Comparison of ENCODE assay signal across 9 cellular contexts in genomic region chr1:226722901-226723639, GRCh38. TPM values are rescaled to one million over a fixed set of nuclear protein-coding genes. Genes with fewer than 3 reads are reported as not detected.
DNase-seq lines count a peak whose midpoint lies in the region; ATAC-seq and TF ChIP-seq lines count a peak whose summit lies in the region.
"Had no signal": no experiment of that assay in that cellular context is flagged by ENCODE, and none has a peak within 500 bp of the region (broad histone marks: within the 10 kb centered on the region; RNA-seq: fewer than 3 reads in every experiment).

No MANE protein-coding gene starts in this region.

- peak overlapping the region; percentile 36 for H3K27ac Mint-ChIP-seq in endodermal cell
- H3K27ac Mint-ChIP-seq in stimulated activated memory B cell treated with anti-CD40 and anti-IgM and Interleukin-4, amounts not matched to agents 10 μg/mL and 1 μg/mL and 100 μg/mL, for 72 hours = peak overlapping the region; percentile 22

- no peak overlapping the region for H3K4me3 Mint-ChIP-seq in endodermal cell
- H3K4me3 Mint-ChIP-seq in stimulated activated memory B cell treated with anti-CD40 and anti-IgM and Interleukin-4, amounts not matched to agents 10 μg/mL and 1 μg/mL and 100 μg/mL, for 72 hours = no peak overlapping the region

- H3K36me3 Mint-ChIP-seq in endodermal cell (ENCODE audit: low read depth) = peaks cover 38% of the 10 kb centered on the region
- peaks cover 52% of the 10 kb centered on the region for H3K36me3 Mint-ChIP-seq in stimulated activated memory B cell treated with anti-CD40 and anti-IgM and Interleukin-4, amounts not matched to agents 10 μg/mL and 1 μg/mL and 100 μg/mL, for 72 hours

- H3K4me1 Mint-ChIP-seq in endodermal cell = peaks cover 40% of the 10 kb centered on the region
- peaks cover 69% of the 10 kb centered on the region for H3K4me1 Mint-ChIP-seq in stimulated activated memory B cell treated with anti-CD40 and anti-IgM and Interleukin-4, amounts not matched to agents 10 μg/mL and 1 μg/mL and 100 μg/mL, for 72 hours

- no peak overlapping the region for H3K9ac ChIP-seq in endodermal cell (ENCODE audit: extremely low read depth, low read length, poor library complexity, severe bottlenecking)

- H3K4me3 ChIP-seq in endodermal cell (ENCODE audit: low read length) = peak overlapping the region; percentile 43

- 84 to 87% methylated on average over 7 to 14 of the region's 14 CpGs for WGBS in endodermal cell (ENCODE audit: insufficient coverage in 1 of 2, insufficient read length in 1 of 2), 2 experiments

- H3K36me3 ChIP-seq in endodermal cell (ENCODE audit: control insufficient read depth, insufficient read depth, low read length) = peaks cover 33% of the 10 kb centered on the region

- peaks cover 17% of the 10 kb centered on the region for H3K4me1 ChIP-seq in endodermal cell (ENCODE audit: control insufficient read depth, insufficient read depth, low read length)

- no peaks in the 10 kb centered on the region for H3K27me3 Mint-ChIP-seq in endodermal cell (ENCODE audit: insufficient read depth)
- no peaks in the 10 kb centered on the region for H3K27me3 Mint-ChIP-seq in stimulated activated memory B cell treated with anti-CD40 and anti-IgM and Interleukin-4, amounts not matched to agents 10 μg/mL and 1 μg/mL and 100 μg/mL, for 72 hours

- ATAC-seq in stimulated activated memory B cell treated with anti-CD40 and anti-IgM and Interleukin-4, amounts not matched to agents 10 μg/mL and 1 μg/mL and 100 μg/mL, for 72 hours = no peak
- ATAC-seq in GM21529 (IDR thresholded peaks at IDR 0.05; ENCODE audit: unreplicated experiment) = no peak

- no peaks in the 10 kb centered on the region for H3K9me3 ChIP-seq in endodermal cell (ENCODE audit: control insufficient read depth, low read length)

- no peaks in the 10 kb centered on the region for H3K27me3 ChIP-seq in endodermal cell (ENCODE audit: control insufficient read depth, insufficient read depth, low read length, poor library complexity, severe bottlenecking)

- TF ChIP-seq CTCF in endodermal cell (conservative IDR thresholded peaks at IDR 0.05) = no peak

- H3K9me3 Mint-ChIP-seq in endodermal cell = no peaks in the 10 kb centered on the region
- no peaks in the 10 kb centered on the region for H3K9me3 Mint-ChIP-seq in stimulated activated memory B cell treated with anti-CD40 and anti-IgM and Interleukin-4, amounts not matched to agents 10 μg/mL and 1 μg/mL and 100 μg/mL, for 72 hours

- H3K27ac ChIP-seq in endodermal cell (ENCODE audit: low read depth, low read length) = peak overlapping the region; percentile 34

- DNase-seq in NCI-H748 (lab: John Stamatoyannopoulos, UW; ENCODE audit: unreplicated experiment) (peak; percentile 36), NCI-H748 treated with DMSO at 0.1 percent for 48 hours (lab: John Stamatoyannopoulos, UW) (no peak), NCI-H69 (lab: John Stamatoyannopoulos, UW) (peak; percentile 86), endodermal cell (peak; percentile 42), retina (no peak)
- no peak for DNase-seq in stimulated activated CD8-positive, alpha-beta memory T cell treated with anti-CD3 and anti-CD28 coated beads, Interleukin-4, amount 100 ng/mL, for 48 hours
- DNase-seq: central memory CD4-positive, alpha-beta T cell had no signal

RNA-seq across cellular contexts. Expression of gene ITPKB, which starts 16.0 kb away (rescaled TPM):
- total RNA-seq in endodermal cell = 10 to 100 TPM; 22.4 to 28.3 TPM
- polyA plus RNA-seq in endodermal cell (2013, experiment 1 of 2) = 12.3 TPM
- polyA plus RNA-seq in endodermal cell (2013, experiment 2 of 2) = 12.3 TPM

Comparison
In these comparisons a context has a peak if more than half of its experiments do, and no peak if none do; other contexts are left out.
1. DNase-seq: peak in NCI-H748 (single experiment), NCI-H69 (single experiment) and endodermal cell (single experiment); none in NCI-H748 treated with DMSO at 0.1 percent for 48 hours (single experiment), stimulated activated CD8-positive, alpha-beta memory T cell treated with anti-CD3 and anti-CD28 coated beads, Interleukin-4, amount 100 ng/mL, for 48 hours (single experiment) and retina (single experiment).